Comparison of ENCODE assay signal across 5 cellular contexts in genomic region chr16:74391454-74392050, GRCh38. TPM values are rescaled to one million over a fixed set of nuclear protein-coding genes. Genes with fewer than 3 reads are reported as not detected.
"Had no signal": no experiment of that assay in that cellular context is flagged by ENCODE, and none has a peak within 500 bp of the region (broad histone marks: within the 10 kb centered on the region; RNA-seq: fewer than 3 reads in every experiment).

No MANE protein-coding gene starts in this region.

RNA-seq across cellular contexts. Expression of gene NPIPB15, which starts 15.4 kb away (rescaled TPM):
- total RNA-seq: PC-3 had no signal
- polyA plus RNA-seq: SK-N-SH had no signal

RNA-seq across cellular contexts. Expression of gene CLEC18B, which starts 29.7 kb away (rescaled TPM):
- total RNA-seq: activated naive CD4-positive, alpha-beta T cell treated with anti-CD3 and anti-CD28 coated beads for 36 hours; LHCN-M2; SJSA1 had no signal
